8 cellular contexts compared by ENCODE assay signal in genomic region chr17:40086150-40087044, GRCh38. TPM values are rescaled to one million over a fixed set of nuclear protein-coding genes. Genes with fewer than 3 reads are reported as not detected.
A peak's percentile ranks its signal among the peaks of the same experiment; 100 is the strongest.
DNase-seq lines count a peak whose midpoint lies in the region; ATAC-seq, FAIRE-seq and TF ChIP-seq lines count a peak whose summit lies in the region.

No MANE protein-coding gene starts in this region.

- no peaks in the 10 kb centered on the region for H3K27me3 ChIP-seq in PC-9 (ENCODE audit: insufficient read depth, low read depth)
- no peaks in the 10 kb centered on the region for H3K27me3 ChIP-seq in ascending aorta

- H3K9me3 ChIP-seq in PC-9 (ENCODE audit: insufficient read depth, low read depth) (no peaks in the 10 kb centered on the region), ascending aorta (no peaks in the 10 kb centered on the region)

- H3K4me1 ChIP-seq in PC-9 (replicated peaks; ENCODE audit: insufficient read depth) (no peaks in the 10 kb centered on the region), ascending aorta (peaks cover 0 to 16% of the 10 kb centered on the region in 2 donors)

- no peak for TF ChIP-seq POLR2A in GM12891 (IDR thresholded peaks at IDR 0.05; ENCODE audit: low read depth, low read length)

- H3K27ac ChIP-seq in PC-9: no peak overlapping the region
- peak overlapping the region; percentile 26 to 38 for H3K27ac ChIP-seq in ascending aorta

- no peak for FAIRE-seq in GM12891 (lab: Jason Lieb, UNC)

- ATAC-seq in HG03108 (IDR thresholded peaks at IDR 0.05; ENCODE audit: unreplicated experiment): no peak

- POLR2A ChIA-PET in PC-9 (lab: Charles Lee; ENCODE audit: unreplicated experiment): no interaction called here

- in situ Hi-C loops in ACHN (cut with HindIII; ENCODE audit: low pct_ligation_motif_present, low pct_unique_long_range_greater_than_20kb, low sequenced_read_pairs): no loop called here

- no peaks in the 10 kb centered on the region for H3K9me2 ChIP-seq in PC-9 (ENCODE audit: insufficient read depth)

- intact Hi-C loops in PC-9 (cut with micrococcal nuclease; ENCODE audit: unreplicated experiment): loop anchor here (1.0 kb wide), 2 partner anchors 25 to 73 kb away; no protein-coding TSS in a partner anchor
- intact Hi-C loops in ascending aorta (cut with DNase I): loop anchor here (1.0 to 5.0 kb wide), 2 partner anchors 24 to 74 kb away; partner anchors contain the start of gene THRA

- no peak overlapping the region for H2AFZ ChIP-seq in PC-9

- peak; percentile 84 for TF ChIP-seq CTCF in PC-9 (conservative IDR thresholded peaks at IDR 0.05)
- peak; percentile 81 to 86 (median 82) for TF ChIP-seq CTCF in ascending aorta (IDR thresholded peaks at IDR 0.05)

- no TSS peak for BruUV-seq in PC-9 (replicated peaks; lab: Mats Ljungman, UMichigan)

- H3K79me2 ChIP-seq in PC-9 (ENCODE audit: low read depth): no peaks in the 10 kb centered on the region

- no peak overlapping the region for H3K4me3 ChIP-seq in PC-9
- H3K4me3 ChIP-seq in ascending aorta: no peak overlapping the region

- CTCF ChIA-PET in PC-9 (lab: Charles Lee): interaction anchor here (0.6 to 1.1 kb wide), 5 partner anchors 11 to 539 kb away, joined by 3 to 4 read pairs (median 3); partner anchors contain the start of gene MED24

- H3F3A ChIP-seq in PC-9 (ENCODE audit: insufficient read depth, low read depth): peaks cover 5% of the 10 kb centered on the region

- no peak overlapping the region for H3K4me2 ChIP-seq in PC-9

- no peaks in the 10 kb centered on the region for H4K20me1 ChIP-seq in PC-9 (ENCODE audit: insufficient read depth)

- peak; percentile 52 for DNase-seq in ACHN
- peak; percentile 81 for DNase-seq in GM12891 (ENCODE audit: insufficient read length, low spot score)
- no peak for DNase-seq in PC-9
- no peak for DNase-seq in ascending aorta (ENCODE audit: low spot score in 2 of 2)
- peak; percentile 81 for DNase-seq in islet precursor cell
- DNase-seq in stimulated activated naive CD4-positive, alpha-beta T cell treated with Interleukin-2 at 50 U/mL for 16 hours (lab: John Stamatoyannopoulos, UW): peak; percentile 49
- DNase-seq in glomerular visceral epithelial cell (ENCODE audit: extremely low spot score): no peak

- H3K36me3 ChIP-seq in PC-9 (ENCODE audit: low read depth) (no peaks in the 10 kb centered on the region), ascending aorta (peaks cover 65 to 68% of the 10 kb centered on the region in 2 donors)

TF ChIP-seq in GM12891, 5 proteins besides CTCF, POLR2A, EP300 and RAD21:
- TF ChIP-seq POU2F2 (IDR thresholded peaks at IDR 0.05; ENCODE audit: low read depth, low read length) (no peak), SPI1 (IDR thresholded peaks at IDR 0.05; ENCODE audit: low read depth, low read length) (no peak), POLR2AphosphoS5 (IDR thresholded peaks at IDR 0.05; ENCODE audit: low read depth, low read length) (no peak), TAF1 (IDR thresholded peaks at IDR 0.05; ENCODE audit: low read depth, low read length) (no peak), PAX5 (IDR thresholded peaks at IDR 0.05; ENCODE audit: insufficient read depth, low read length, severe bottlenecking) (no peak)

RNA-seq across cellular contexts. Expression of gene NR1D1, which starts 14.0 kb away (rescaled TPM):
- polyA plus RNA-seq in GM12891 (2012; ENCODE audit: low read depth, missing spikeins): 1.6 TPM
- total RNA-seq in PC-9 (2021) (9.3 and 10.7 TPM in 2 replicates), ascending aorta (0.43 TPM)

RNA-seq across cellular contexts. Expression of gene THRA, which starts 23.6 kb away (rescaled TPM):
- 1.9 TPM for polyA plus RNA-seq in GM12891 (2012; ENCODE audit: low read depth, missing spikeins)
- total RNA-seq in PC-9 (2021): 11.4 and 13.9 TPM in 2 replicates
- total RNA-seq in ascending aorta: 35.4 TPM

RNA-seq across cellular contexts. Expression of gene MED24, which starts 32.2 kb away (rescaled TPM):
- polyA plus RNA-seq in GM12891 (2012; ENCODE audit: low read depth, missing spikeins): 41.6 TPM
- total RNA-seq in PC-9 (2021) (67.1 and 67.2 TPM in 2 replicates), ascending aorta (176 TPM)

RNA-seq across cellular contexts. Expression of gene MSL1, which starts 35.4 kb away (rescaled TPM):
- 42.1 TPM for polyA plus RNA-seq in GM12891 (2012; ENCODE audit: low read depth, missing spikeins)
- 56.8 and 61.8 TPM in 2 replicates for total RNA-seq in PC-9 (2021)
- total RNA-seq in ascending aorta: 82.5 TPM

RNA-seq across cellular contexts. Expression of gene CASC3, which starts 53.9 kb away (rescaled TPM):
- polyA plus RNA-seq in GM12891 (2012; ENCODE audit: low read depth, missing spikeins): 34.8 TPM
- total RNA-seq in PC-9 (2021) (45.8 and 51.5 TPM in 2 replicates), ascending aorta (48.9 TPM)

Comparison
In these comparisons a context has a peak if more than half of its experiments do, and no peak if none do; other contexts are left out.
1. DNase-seq: peak in ACHN (single experiment), GM12891 (single experiment), islet precursor cell (single experiment) and stimulated activated naive CD4-positive, alpha-beta T cell treated with Interleukin-2 at 50 U/mL for 16 hours (single experiment); none in PC-9 (0 of 2), ascending aorta (0 of 2) and glomerular visceral epithelial cell (single experiment).